In the genomic region with DNA sequence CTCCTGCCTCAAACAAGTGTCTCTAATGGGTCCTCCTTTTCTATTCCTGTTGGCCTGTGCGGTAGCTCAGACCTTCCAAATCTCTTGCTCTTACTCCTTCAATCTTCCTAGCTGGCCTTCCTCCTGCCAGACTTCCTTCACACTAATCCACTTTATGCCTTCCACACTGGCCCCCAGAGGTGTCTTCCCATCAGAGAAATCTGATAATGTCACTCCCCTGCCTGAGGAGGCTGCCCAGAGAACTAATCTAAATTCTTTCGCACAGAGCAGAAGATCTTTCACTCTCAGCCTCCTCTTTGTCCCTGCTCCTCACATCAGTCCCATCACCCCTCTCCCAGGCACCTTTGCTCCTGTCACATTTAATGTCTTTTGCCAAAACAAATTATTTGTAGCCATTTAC, we compare ENCODE assay signal across 19 cellular contexts.
DNase-seq lines count a peak whose midpoint lies in the region; ATAC-seq and TF ChIP-seq lines count a peak whose summit lies in the region.
"Had no signal": no experiment of that assay in that cellular context is flagged by ENCODE, and none has a peak within 500 bp of the region (broad histone marks: within the 10 kb centered on the region; RNA-seq: fewer than 3 reads in every experiment).

No MANE protein-coding gene starts in this region.

- intact Hi-C loops in natural killer cell (cut with micrococcal nuclease): no loop called here

- no peak overlapping the region for H4K5ac ChIP-seq in mesendoderm (ENCODE audit: low read length)

- no peaks in the 10 kb centered on the region for H3K36me3 ChIP-seq in WERI-Rb-1
- H3K36me3 ChIP-seq in mesendoderm (ENCODE audit: control insufficient read depth, insufficient read depth, low read length): no peaks in the 10 kb centered on the region
- H3K36me3 ChIP-seq: left lung, stomach had no signal

- no peaks in the 10 kb centered on the region for H3K79me2 ChIP-seq in mesendoderm (ENCODE audit: control insufficient read depth, insufficient read depth, low read length)

- no peak overlapping the region for H2AK5ac ChIP-seq in mesendoderm (ENCODE audit: low read length)

- no peak for DNase-seq in natural killer cell treated with Interleukin-12 subunit alpha and Interleukin-12 subunit beta and Interleukin-15 and Interleukin-18, amount 100 ng/mL, for 72 hours (ENCODE audit: low spot score)
- DNase-seq in natural killer cell (no peak), WERI-Rb-1 (peak; percentile 60), mesendoderm (peak; percentile 91), SHP77 treated with DMSO at 0.1 percent for 48 hours (lab: John Stamatoyannopoulos, UW) (no peak), NCI-H2196 (lab: John Stamatoyannopoulos, UW; ENCODE audit: unreplicated experiment) (no peak)
- DNase-seq: activated CD4-positive, alpha-beta T cell treated with anti-CD3 and anti-CD28 coated beads for 4 hours; activated T-cell treated with anti-CD3 and anti-CD28 coated beads for 4 hours; DMS153; foreskin fibroblast; left lung; MM.1S; NCI-H1694 treated with DMSO at 0.1 percent for 48 hours; NCI-H446; SIG-M5; stomach had no signal

- peaks cover 33 to 37% of the 10 kb centered on the region in 2 donors for H3K4me1 Mint-ChIP-seq in natural killer cell treated with Interleukin-12 subunit alpha and Interleukin-12 subunit beta and Interleukin-15 and Interleukin-18, amount 100 ng/mL, for 72 hours (ENCODE audit: low read depth in 2 of 2)
- peaks cover 4 to 9% of the 10 kb centered on the region in 2 donors for H3K4me1 Mint-ChIP-seq in natural killer cell

- H2BK120ac ChIP-seq in mesendoderm (ENCODE audit: low read depth, low read length): no peak overlapping the region

- H3K4me2 ChIP-seq in mesendoderm (ENCODE audit: low read length): no peak overlapping the region

- no peaks in the 10 kb centered on the region for H3K27me3 ChIP-seq in WERI-Rb-1 (ENCODE audit: insufficient read depth, low read depth, severe bottlenecking)
- no peaks in the 10 kb centered on the region for H3K27me3 ChIP-seq in mesendoderm (ENCODE audit: insufficient read depth, low read length, poor library complexity)
- H3K27me3 ChIP-seq: left lung, stomach had no signal

- TF ChIP-seq CTCF in natural killer cell (IDR thresholded peaks at IDR 0.05): no peak
- TF ChIP-seq CTCF in WERI-Rb-1 (IDR thresholded peaks at IDR 0.05; ENCODE audit: low read depth, low read length): no peak

- H2BK5ac ChIP-seq in mesendoderm (ENCODE audit: low read length): no peak overlapping the region

- H3K18ac ChIP-seq in mesendoderm (ENCODE audit: low read length): peak overlapping the region; percentile 72

- H3K27me3 Mint-ChIP-seq in natural killer cell treated with Interleukin-12 subunit alpha and Interleukin-12 subunit beta and Interleukin-15 and Interleukin-18, amount 100 ng/mL, for 72 hours: no peaks in the 10 kb centered on the region
- no peaks in the 10 kb centered on the region for H3K27me3 Mint-ChIP-seq in natural killer cell (ENCODE audit: low read depth in 2 of 2)

- no peaks in the 10 kb centered on the region for H3K36me3 Mint-ChIP-seq in natural killer cell treated with Interleukin-12 subunit alpha and Interleukin-12 subunit beta and Interleukin-15 and Interleukin-18, amount 100 ng/mL, for 72 hours
- no peaks in the 10 kb centered on the region for H3K36me3 Mint-ChIP-seq in natural killer cell

- ATAC-seq in natural killer cell treated with Interleukin-12 subunit alpha and Interleukin-12 subunit beta and Interleukin-15 and Interleukin-18, amount 100 ng/mL, for 72 hours: no peak
- no peak for ATAC-seq in natural killer cell
- no peak for ATAC-seq in GM18870 (IDR thresholded peaks at IDR 0.05; ENCODE audit: unreplicated experiment)
- ATAC-seq in GM21619 (IDR thresholded peaks at IDR 0.05; ENCODE audit: unreplicated experiment): no peak
- ATAC-seq: HepG2, left lung had no signal

- peak overlapping the region in 1 of 2 donors; percentile 30 for H3K27ac Mint-ChIP-seq in natural killer cell treated with Interleukin-12 subunit alpha and Interleukin-12 subunit beta and Interleukin-15 and Interleukin-18, amount 100 ng/mL, for 72 hours
- peak overlapping the region in 1 of 2 donors; percentile 13 for H3K27ac Mint-ChIP-seq in natural killer cell

- no peak overlapping the region for H3K9ac ChIP-seq in mesendoderm (ENCODE audit: low read length)

- WGBS in mesendoderm (ENCODE audit: extremely low coverage, insufficient coverage, low lambda C conversion rate): no CpG with 5 or more reads among the region's 2 CpGs

- no peaks in the 10 kb centered on the region for H3K9me3 ChIP-seq in WERI-Rb-1 (ENCODE audit: severe bottlenecking)
- H3K9me3 ChIP-seq: left lung, stomach had no signal

- H4K8ac ChIP-seq in mesendoderm (ENCODE audit: low read depth, low read length): no peak overlapping the region

- no peaks in the 10 kb centered on the region for H3K79me1 ChIP-seq in mesendoderm (ENCODE audit: low read length)

- H3K9me3 Mint-ChIP-seq in natural killer cell treated with Interleukin-12 subunit alpha and Interleukin-12 subunit beta and Interleukin-15 and Interleukin-18, amount 100 ng/mL, for 72 hours: no peaks in the 10 kb centered on the region
- H3K9me3 Mint-ChIP-seq in natural killer cell: no peaks in the 10 kb centered on the region

- H3K56ac ChIP-seq in mesendoderm (ENCODE audit: low read length): no peak overlapping the region

- H3K4me3 ChIP-seq in WERI-Rb-1 (ENCODE audit: low read depth, low read length): no peak overlapping the region
- no peak overlapping the region for H3K4me3 ChIP-seq in mesendoderm (ENCODE audit: low read length)
- H3K4me3 ChIP-seq: left lung, stomach had no signal

- H3K23ac ChIP-seq in mesendoderm (ENCODE audit: low read length): no peak overlapping the region

- H3K4me3 Mint-ChIP-seq in natural killer cell treated with Interleukin-12 subunit alpha and Interleukin-12 subunit beta and Interleukin-15 and Interleukin-18, amount 100 ng/mL, for 72 hours: peak overlapping the region; percentile 12
- no peak overlapping the region for H3K4me3 Mint-ChIP-seq in natural killer cell

- no peak overlapping the region for H3K4ac ChIP-seq in mesendoderm (ENCODE audit: low read depth, low read length)

- H3K27ac ChIP-seq in WERI-Rb-1 (no peak overlapping the region), mesendoderm (ENCODE audit: low read depth, low read length) (peak overlapping the region; percentile 78)

- peaks cover 13% of the 10 kb centered on the region for H3K4me1 ChIP-seq in mesendoderm (ENCODE audit: control insufficient read depth, low read depth, low read length)

- no peak overlapping the region for H2BK15ac ChIP-seq in mesendoderm (replicated peaks; ENCODE audit: low read depth)

Comparison
In these comparisons a context has a peak if more than half of its experiments do, and no peak if none do; other contexts are left out.
1. DNase-seq: peak in WERI-Rb-1 (single experiment) and mesendoderm (single experiment); none in natural killer cell treated with Interleukin-12 subunit alpha and Interleukin-12 subunit beta and Interleukin-15 and Interleukin-18, amount 100 ng/mL, for 72 hours (single experiment), natural killer cell (single experiment), SHP77 treated with DMSO at 0.1 percent for 48 hours (single experiment) and NCI-H2196 (single experiment).